Comparison of ENCODE assay signal across 1 cellular context in the genomic region with DNA sequence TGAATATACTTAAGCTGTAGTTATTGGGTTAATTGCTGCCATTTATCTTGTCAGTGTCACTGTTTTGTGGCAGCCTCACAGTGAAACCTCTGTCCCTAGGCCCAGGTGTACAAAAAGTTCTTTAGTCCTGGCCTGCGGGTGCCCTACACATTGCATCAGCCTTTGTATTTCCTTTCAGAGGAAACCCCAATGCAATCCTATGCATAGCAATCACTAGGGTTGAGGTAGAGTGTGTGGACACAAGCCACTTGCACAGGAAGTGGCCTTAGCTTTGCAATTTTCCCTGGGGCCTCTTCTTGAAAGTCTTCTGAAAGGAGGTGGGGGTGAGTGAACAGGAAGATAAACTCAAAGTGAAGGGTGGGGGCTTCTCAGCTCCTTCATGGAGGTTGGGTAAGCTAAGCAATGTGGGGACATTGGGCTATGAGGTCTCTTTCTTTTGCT.
TF ChIP-seq lines count a peak whose summit lies in the region.

No MANE protein-coding gene starts in this region.

TF ChIP-seq in K562, 482 proteins besides CTCF, POLR2A, EP300 and RAD21 (continued from another document and continues in another):
- TF ChIP-seq CHD7 (IDR thresholded peaks at IDR 0.05; ENCODE audit: low read depth, low read length), result no peak
- TF ChIP-seq, protein P1, sequence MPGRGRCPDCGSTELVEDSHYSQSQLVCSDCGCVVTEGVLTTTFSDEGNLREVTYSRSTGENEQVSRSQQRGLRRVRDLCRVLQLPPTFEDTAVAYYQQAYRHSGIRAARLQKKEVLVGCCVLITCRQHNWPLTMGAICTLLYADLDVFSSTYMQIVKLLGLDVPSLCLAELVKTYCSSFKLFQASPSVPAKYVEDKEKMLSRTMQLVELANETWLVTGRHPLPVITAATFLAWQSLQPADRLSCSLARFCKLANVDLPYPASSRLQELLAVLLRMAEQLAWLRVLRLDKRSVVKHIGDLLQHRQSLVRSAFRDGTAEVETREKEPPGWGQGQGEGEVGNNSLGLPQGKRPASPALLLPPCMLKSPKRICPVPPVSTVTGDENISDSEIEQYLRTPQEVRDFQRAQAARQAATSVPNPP (IDR thresholded peaks at IDR 0.05; ENCODE audit: borderline replicate concordance, insufficient read depth, insufficient read length), result no peak
- TF ChIP-seq ZNF449 (CRISPR knock-in tag; IDR thresholded peaks at IDR 0.05), result no peak
- no peak for TF ChIP-seq TSC22D4 (tag; IDR thresholded peaks at IDR 0.05)
- TF ChIP-seq HMGN3 (IDR thresholded peaks at IDR 0.05; ENCODE audit: borderline replicate concordance, extremely low read depth, insufficient read length, low read depth, low read length), result no peak
- no peak for TF ChIP-seq XRCC5 (IDR thresholded peaks at IDR 0.05; ENCODE audit: low read depth, low read length)
- TF ChIP-seq GTF2F1 (IDR thresholded peaks at IDR 0.05; ENCODE audit: low read depth, low read length), result no peak
- TF ChIP-seq ETV5 (CRISPR knock-in tag; IDR thresholded peaks at IDR 0.05; ENCODE audit: low read depth), result peak; percentile 70; the same call in 1 of the 2 replicates
- TF ChIP-seq PRDM10 (IDR thresholded peaks at IDR 0.05; ENCODE audit: partially characterized antibody), result no peak
- no peak for TF ChIP-seq CEBPZ (IDR thresholded peaks at IDR 0.05; ENCODE audit: borderline replicate concordance, low read depth, low read length)
- TF ChIP-seq ZNF445 (CRISPR knock-in tag; IDR thresholded peaks at IDR 0.05; ENCODE audit: low read depth), result no peak
- no peak for TF ChIP-seq ZNF318 (IDR thresholded peaks at IDR 0.05; ENCODE audit: borderline replicate concordance in 1 of 2, low read depth in 1 of 2)
